In the genomic region with DNA sequence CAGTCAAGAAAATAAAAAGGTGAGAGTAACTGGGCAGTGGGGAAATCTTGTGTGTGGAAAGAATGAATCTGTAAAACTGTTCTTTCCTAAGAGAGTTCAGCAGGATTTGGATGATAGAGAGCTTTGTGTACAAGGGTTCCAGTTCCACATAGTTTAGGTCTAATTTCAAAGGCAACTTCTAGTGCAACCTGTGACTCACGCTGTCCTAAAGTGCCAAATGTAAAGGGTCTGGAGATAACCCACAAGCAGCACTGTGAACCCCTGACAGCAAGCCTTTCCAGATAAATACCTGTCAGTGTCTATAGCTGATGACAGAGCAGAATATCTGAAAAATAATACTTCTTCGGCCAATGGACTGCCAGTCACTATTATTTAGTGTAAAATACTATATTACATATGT, we compare ENCODE assay signal across 2 cellular contexts.
TF ChIP-seq lines count a peak whose summit lies in the region.

No MANE protein-coding gene starts in this region.

TF ChIP-seq in K562, 482 proteins besides CTCF, POLR2A, EP300 and RAD21:
- TF ChIP-seq, protein P1, sequence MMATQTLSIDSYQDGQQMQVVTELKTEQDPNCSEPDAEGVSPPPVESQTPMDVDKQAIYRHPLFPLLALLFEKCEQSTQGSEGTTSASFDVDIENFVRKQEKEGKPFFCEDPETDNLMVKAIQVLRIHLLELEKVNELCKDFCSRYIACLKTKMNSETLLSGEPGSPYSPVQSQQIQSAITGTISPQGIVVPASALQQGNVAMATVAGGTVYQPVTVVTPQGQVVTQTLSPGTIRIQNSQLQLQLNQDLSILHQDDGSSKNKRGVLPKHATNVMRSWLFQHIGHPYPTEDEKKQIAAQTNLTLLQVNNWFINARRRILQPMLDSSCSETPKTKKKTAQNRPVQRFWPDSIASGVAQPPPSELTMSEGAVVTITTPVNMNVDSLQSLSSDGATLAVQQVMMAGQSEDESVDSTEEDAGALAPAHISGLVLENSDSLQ (IDR thresholded peaks at IDR 0.05), result peak; percentile 24; the same call in 1 of the 2 replicates
- peak; percentile 24; the same call in 1 of the 2 replicates for TF ChIP-seq CBFA2T3 (IDR thresholded peaks at IDR 0.05)

TF ChIP-seq in HepG2, 621 proteins besides CTCF, POLR2A, EP300 and RAD21:
- peak; percentile 51 for TF ChIP-seq FOSL2 (CRISPR knock-in tag; IDR thresholded peaks at IDR 0.05)
TF ChIP-seq in HepG2: peak in this region for 1; not testable (repeated sequence) for 620.
